Comparison of ENCODE assay signal across 8 cellular contexts in the genomic region with DNA sequence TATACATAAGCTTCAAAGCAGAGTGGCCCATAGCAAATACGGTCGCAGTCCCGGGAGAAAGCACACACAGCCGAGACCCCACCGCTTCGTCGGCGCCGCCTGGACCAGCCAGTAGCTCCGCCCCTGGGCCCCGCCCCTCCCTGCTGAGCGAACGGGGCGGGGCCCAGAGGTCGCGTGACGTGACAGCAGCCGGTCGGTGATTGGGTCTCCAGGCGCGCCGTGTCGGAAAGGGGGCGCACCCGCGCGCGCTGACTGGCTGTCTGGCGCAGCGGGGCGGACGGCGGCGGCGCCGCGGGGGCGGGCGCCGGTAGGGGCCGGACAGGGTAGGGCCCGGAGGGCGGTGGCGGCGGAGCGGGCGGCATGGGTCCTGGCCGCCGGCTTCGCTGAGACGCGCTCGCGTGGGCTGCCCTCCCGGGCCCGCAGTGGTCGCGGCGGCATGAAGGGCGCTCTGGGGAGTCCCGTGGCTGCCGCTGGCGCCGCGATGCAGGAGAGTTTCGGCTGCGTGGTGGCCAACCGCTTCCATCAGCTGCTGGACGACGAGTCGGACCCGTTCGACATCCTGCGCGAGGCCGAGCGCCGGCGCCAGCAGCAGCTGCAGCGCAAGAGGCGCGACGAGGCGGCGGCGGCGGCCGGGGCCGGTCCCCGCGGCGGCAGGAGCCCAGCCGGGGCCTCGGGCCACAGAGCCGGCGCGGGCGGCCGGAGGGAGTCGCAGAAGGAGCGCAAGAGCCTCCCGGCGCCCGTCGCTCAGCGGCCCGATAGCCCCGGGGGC. TPM values are rescaled to one million over a fixed set of nuclear protein-coding genes. Genes with fewer than 3 reads are reported as not detected.
A peak's percentile ranks its signal among the peaks of the same experiment; 100 is the strongest.
DNase-seq lines count a peak whose midpoint lies in the region; ATAC-seq and TF ChIP-seq lines count a peak whose summit lies in the region.

HABP4 (plus strand) TSS at position 326 of the 769 bp plus-strand sequence; CDS start at position 437, 111 bp downstream.

- no TSS peak for BruUV-seq in PC-3 (replicated peaks; lab: Mats Ljungman, UMichigan)

- no peak within 1 kb of the TSS for H3K27ac ChIP-seq in PC-3 (ENCODE audit: low read length)

- H3K36me3 ChIP-seq in PC-3 (ENCODE audit: low read depth, low read length): no peaks in the 10 kb centered on the region

- H3K9me3 ChIP-seq in PC-3 (ENCODE audit: low read length): no peaks in the 10 kb centered on the region

- peak within 1 kb of the TSS; percentile 87 for H3K4me3 Mint-ChIP-seq in activated T-cell treated with anti-CD3 and anti-CD28 coated beads, Interleukin-2, amount 50 U/mL, for 24 hours

- no peaks in the 10 kb centered on the region for H3K9me2 ChIP-seq in PC-3 (replicated peaks; ENCODE audit: low read length)

- H2AFZ ChIP-seq in PC-3 (ENCODE audit: low read length): peak within 1 kb of the TSS; percentile 83

- H3K36me3 Mint-ChIP-seq in activated T-cell treated with anti-CD3 and anti-CD28 coated beads, Interleukin-2, amount 50 U/mL, for 24 hours (ENCODE audit: low read depth): peaks cover 4% of the 10 kb centered on the region

- TF ChIP-seq CTCF in PC-3 (conservative IDR thresholded peaks at IDR 0.05; ENCODE audit: low read depth, low read length): no peak

- H3K4me1 Mint-ChIP-seq in activated T-cell treated with anti-CD3 and anti-CD28 coated beads, Interleukin-2, amount 50 U/mL, for 24 hours (ENCODE audit: low read depth): peaks cover 28% of the 10 kb centered on the region

- H3F3A ChIP-seq in PC-3 (ENCODE audit: low read length, unreplicated experiment): no peaks in the 10 kb centered on the region

- H3K27me3 ChIP-seq in PC-3 (ENCODE audit: low read length): no peaks in the 10 kb centered on the region

- no peaks in the 10 kb centered on the region for H3K9me3 Mint-ChIP-seq in activated T-cell treated with anti-CD3 and anti-CD28 coated beads, Interleukin-2, amount 50 U/mL, for 24 hours

- no peaks in the 10 kb centered on the region for H4K20me1 ChIP-seq in PC-3 (ENCODE audit: low read length)

- H3K4me2 ChIP-seq in PC-3 (ENCODE audit: low read length): peak within 1 kb of the TSS; percentile 87

- peak; percentile 88 for DNase-seq in DMS153 treated with DMSO at 0.1 percent for 48 hours (lab: John Stamatoyannopoulos, UW; ENCODE audit: unreplicated experiment)
- DNase-seq in Jurkat, Clone E6-1 (ENCODE audit: low read depth, low spot score): peak; percentile 81
- peak; percentile 91 for DNase-seq in PC-3
- peak; percentile 97 for DNase-seq in activated T-cell treated with anti-CD3 and anti-CD28 coated beads, Interleukin-2, amount 50 U/mL, for 24 hours
- peak; percentile 96 for DNase-seq in myocyte (ENCODE audit: low read depth)
- DNase-seq in stimulated activated CD8-positive, alpha-beta memory T cell treated with anti-CD3 and anti-CD28 coated beads, Interleukin-7, amount 100 ng/mL, for 4 hours (ENCODE audit: low read depth in 2 of 2): peak; percentile 88 to 94

- peaks cover 18% of the 10 kb centered on the region for H3K4me1 ChIP-seq in PC-3 (ENCODE audit: insufficient read depth, low read length)

- H3K27me3 Mint-ChIP-seq in activated T-cell treated with anti-CD3 and anti-CD28 coated beads, Interleukin-2, amount 50 U/mL, for 24 hours: peaks cover 5% of the 10 kb centered on the region

- peak within 1 kb of the TSS; percentile 80 for H3K27ac Mint-ChIP-seq in activated T-cell treated with anti-CD3 and anti-CD28 coated beads, Interleukin-2, amount 50 U/mL, for 24 hours

- POLR2A ChIA-PET in PC-3 (lab: Charles Lee; ENCODE audit: unreplicated experiment): interaction anchor here (0.6 to 1.0 kb wide), 4 partner anchors 31 to 205 kb away, joined by 3 to 8 read pairs (median 4); partner anchors contain the start of gene PRXL2C

- H3K79me2 ChIP-seq in PC-3 (ENCODE audit: low read length): peaks cover 22% of the 10 kb centered on the region

- ATAC-seq in GM21717 (IDR thresholded peaks at IDR 0.05; ENCODE audit: unreplicated experiment): peak; percentile 94
- peak; percentile 93 for ATAC-seq in PC-3
- peak; percentile 99 for ATAC-seq in esophagus mucosa

- peak within 1 kb of the TSS; percentile 45 for H3K9ac ChIP-seq in PC-3 (ENCODE audit: low read length)

- intact Hi-C loops in PC-3 (cut with micrococcal nuclease): loop anchor here (2.0 to 5.0 kb wide), 2 partner anchors 31 to 217 kb away; partner anchors contain the start of gene ZNF367

- peak within 1 kb of the TSS; percentile 64 for H3K4me3 ChIP-seq in Jurkat, Clone E6-1 (ENCODE audit: low read length)
- peak within 1 kb of the TSS; percentile 77 for H3K4me3 ChIP-seq in PC-3 (ENCODE audit: low read length)

- CTCF ChIA-PET in PC-3 (lab: Charles Lee): interaction anchor here (0.5 kb wide), 1 partner anchor 105 kb away, joined by 5 read pairs; no protein-coding TSS in a partner anchor

RNA-seq across cellular contexts. Expression of gene HABP4, which starts in this region (rescaled TPM):
- 13.6 TPM for polyA plus RNA-seq in Jurkat, Clone E6-1 (2012; ENCODE audit: insufficient read depth, insufficient read length)
- total RNA-seq in PC-3 (2014; rRNA removed) (6.6 and 9.2 TPM in 2 replicates), esophagus mucosa (1.2 TPM), myocyte (25.5 and 32.7 TPM in 2 replicates)
- polyA plus RNA-seq in myocyte (2012): 26.1 TPM
